In genomic region chr2:113208995-113209868, GRCh38 we compare ENCODE assay signal across 1 cellular context.
TF ChIP-seq lines count a peak whose summit lies in the region.

No MANE protein-coding gene starts in this region.

TF ChIP-seq in HepG2, 621 proteins besides CTCF, POLR2A, EP300 and RAD21:
- TF ChIP-seq HNRNPK (IDR thresholded peaks at IDR 0.05; ENCODE audit: low read depth, low read length, poor library complexity, severe bottlenecking) (peak; percentile 48), YEATS4 (CRISPR knock-in tag; IDR thresholded peaks at IDR 0.05; ENCODE audit: borderline replicate concordance) (no peak), ZNF781 (CRISPR knock-in tag; IDR thresholded peaks at IDR 0.05; ENCODE audit: borderline replicate concordance, not compliant biosample characterization) (no peak), JUNB (CRISPR knock-in tag; IDR thresholded peaks at IDR 0.05; ENCODE audit: borderline replicate concordance) (no peak), TARDBP (CRISPR knock-in tag; IDR thresholded peaks at IDR 0.05) (no peak)
